Comparison of ENCODE assay signal across 8 cellular contexts in the genomic region with DNA sequence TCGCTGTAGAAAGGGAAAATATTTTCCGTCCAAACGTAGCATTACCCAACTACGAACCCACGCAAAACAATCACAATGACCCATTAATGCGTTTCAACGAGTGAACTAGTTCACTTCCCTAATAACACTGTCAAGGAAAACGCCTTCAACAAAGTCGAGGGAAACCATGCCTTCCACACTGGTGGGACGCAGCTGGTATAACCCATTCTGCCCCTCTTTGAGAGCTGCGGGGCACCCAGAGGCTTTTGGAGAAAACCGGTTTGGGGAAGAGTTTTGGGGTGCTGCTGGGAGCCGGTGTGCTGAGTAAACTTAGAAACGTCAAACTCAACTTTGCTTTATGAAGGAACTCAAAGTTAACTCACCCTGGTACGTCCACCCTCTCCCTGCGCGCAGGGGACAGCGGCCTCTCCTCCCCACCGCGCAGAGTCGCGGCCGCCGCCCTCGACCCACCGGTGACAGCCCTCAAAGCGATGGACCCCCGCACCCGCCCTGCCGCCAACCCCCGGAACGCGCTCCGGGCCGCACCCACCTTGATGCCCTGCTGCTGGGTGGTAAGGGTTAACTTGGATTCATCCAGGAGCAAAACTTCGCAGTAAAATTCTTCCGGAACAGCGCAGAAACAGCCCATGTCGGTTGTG. TPM values are rescaled to one million over a fixed set of nuclear protein-coding genes. Genes with fewer than 3 reads are reported as not detected.
DNase-seq lines count a peak whose midpoint lies in the region; ATAC-seq lines count a peak whose summit lies in the region.

No MANE protein-coding gene starts in this region.

- H3K27ac Mint-ChIP-seq in activated CD4-positive, alpha-beta T cell treated with anti-CD3 and anti-CD28 coated beads, Interleukin-2, amount 10 ng/mL, durations not matched to agents 7 days and 5 days, result peak overlapping the region; percentile 19
- H3K27ac Mint-ChIP-seq in activated T-cell treated with anti-CD3 and anti-CD28 coated beads, Interleukin-2, amount 50 U/mL, for 72 hours, result peak overlapping the region; percentile 56

- ATAC-seq in activated T-cell treated with anti-CD3 and anti-CD28 coated beads, Interleukin-2, amount 50 U/mL, for 72 hours (replicated peaks in 1 of 2), result peak in 1 of 2 donors; percentile 7
- ATAC-seq in right cardiac atrium (peak; percentile 2 to 23), GM19467 (IDR thresholded peaks at IDR 0.05; ENCODE audit: unreplicated experiment) (no peak)

- H3K9me3 Mint-ChIP-seq in activated CD4-positive, alpha-beta T cell treated with anti-CD3 and anti-CD28 coated beads, Interleukin-2, amount 10 ng/mL, durations not matched to agents 7 days and 5 days, result no peaks in the 10 kb centered on the region
- peaks cover 0 to 2% of the 10 kb centered on the region in 2 donors for H3K9me3 Mint-ChIP-seq in activated T-cell treated with anti-CD3 and anti-CD28 coated beads, Interleukin-2, amount 50 U/mL, for 72 hours

- no peaks in the 10 kb centered on the region for H3K27me3 ChIP-seq in right cardiac atrium (ENCODE audit: control insufficient read depth, insufficient read depth)
- peaks cover 58% of the 10 kb centered on the region for H3K27me3 ChIP-seq in skeletal muscle satellite cell (ENCODE audit: control insufficient read depth, insufficient read depth, low read length)

- H3K4me1 ChIP-seq in right cardiac atrium (ENCODE audit: control insufficient read depth, insufficient read depth, low read length) (peaks cover 2% of the 10 kb centered on the region), skeletal muscle satellite cell (ENCODE audit: control insufficient read depth, insufficient read depth, low read length) (peaks cover 12% of the 10 kb centered on the region)

- peaks cover 18% of the 10 kb centered on the region for H3K4me1 Mint-ChIP-seq in activated CD4-positive, alpha-beta T cell treated with anti-CD3 and anti-CD28 coated beads, Interleukin-2, amount 10 ng/mL, durations not matched to agents 7 days and 5 days
- peaks cover 10% of the 10 kb centered on the region for H3K4me1 Mint-ChIP-seq in activated T-cell treated with anti-CD3 and anti-CD28 coated beads, Interleukin-2, amount 50 U/mL, for 72 hours (ENCODE audit: low read depth)

- POLR2A ChIA-PET in activated CD4-positive, alpha-beta T cell treated with anti-CD3 and anti-CD28 coated beads, Interleukin-2, amount 10 ng/mL, durations not matched to agents 7 days and 5 days (lab: Charles Lee), result no interaction called here

- H3K9ac ChIP-seq in skeletal muscle satellite cell (ENCODE audit: low read depth, low read length), result no peak overlapping the region

- H3K36me3 ChIP-seq in skeletal muscle satellite cell (ENCODE audit: insufficient read depth, low read length), result no peaks in the 10 kb centered on the region

- intact Hi-C loops in right cardiac atrium (cut with DNase I), result loop anchor here in 2 of 4 donors (10.0 kb wide), 3 partner anchors 74 to 234 kb away; no protein-coding TSS in a partner anchor

- peak overlapping the region; percentile 85 for H3K4me3 ChIP-seq in right cardiac atrium (ENCODE audit: low read length)
- H3K4me3 ChIP-seq in skeletal muscle satellite cell (ENCODE audit: low read length), result peak overlapping the region; percentile 71

- peak overlapping the region; percentile 98 for H3K4me2 ChIP-seq in skeletal muscle satellite cell (ENCODE audit: low read length)

- no peak for DNase-seq in activated CD4-positive, alpha-beta T cell treated with anti-CD3 and anti-CD28 coated beads, Interleukin-2, amount 10 ng/mL, durations not matched to agents 7 days and 5 days
- DNase-seq in activated CD4-positive, alpha-beta T cell treated with anti-CD3 and anti-CD28 coated beads for 1 hour, result no peak
- peak; percentile 1 to 3 for DNase-seq in activated T-cell treated with anti-CD3 and anti-CD28 coated beads, Interleukin-2, amount 50 U/mL, for 72 hours
- peak in 2 of 3 donors; percentile 64 to 69 for DNase-seq in right cardiac atrium
- DNase-seq in NCI-H1417 treated with DMSO at 0.1 percent for 48 hours (lab: John Stamatoyannopoulos, UW), result no peak
- DNase-seq in ureter (ENCODE audit: low spot score), result no peak

- no peaks in the 10 kb centered on the region for H3K9me3 ChIP-seq in right cardiac atrium (ENCODE audit: control insufficient read depth, low read length)
- H3K9me3 ChIP-seq in skeletal muscle satellite cell (replicated peaks; ENCODE audit: low read length), result no peaks in the 10 kb centered on the region

- CTCF ChIA-PET in activated CD4-positive, alpha-beta T cell treated with anti-CD3 and anti-CD28 coated beads, Interleukin-2, amount 10 ng/mL, durations not matched to agents 7 days and 5 days (lab: Charles Lee), result interaction anchor here (1.0 to 2.5 kb wide), 3 partner anchors 8 to 319 kb away, joined by 3 to 8 read pairs (median 4); a partner anchor contains a TSS

- peak overlapping the region; percentile 61 for H3K4me3 Mint-ChIP-seq in activated CD4-positive, alpha-beta T cell treated with anti-CD3 and anti-CD28 coated beads, Interleukin-2, amount 10 ng/mL, durations not matched to agents 7 days and 5 days
- peak overlapping the region; percentile 86 for H3K4me3 Mint-ChIP-seq in activated T-cell treated with anti-CD3 and anti-CD28 coated beads, Interleukin-2, amount 50 U/mL, for 72 hours

- peaks cover 73% of the 10 kb centered on the region for H3K27me3 Mint-ChIP-seq in activated CD4-positive, alpha-beta T cell treated with anti-CD3 and anti-CD28 coated beads, Interleukin-2, amount 10 ng/mL, durations not matched to agents 7 days and 5 days
- peaks cover 57% of the 10 kb centered on the region for H3K27me3 Mint-ChIP-seq in activated T-cell treated with anti-CD3 and anti-CD28 coated beads, Interleukin-2, amount 50 U/mL, for 72 hours (ENCODE audit: low read depth)

- H3K27ac ChIP-seq in right cardiac atrium (ENCODE audit: low read length), result peak overlapping the region; percentile 93

- H3K36me3 Mint-ChIP-seq in activated CD4-positive, alpha-beta T cell treated with anti-CD3 and anti-CD28 coated beads, Interleukin-2, amount 10 ng/mL, durations not matched to agents 7 days and 5 days (ENCODE audit: low read depth), result no peaks in the 10 kb centered on the region
- peaks cover 0 to 3% of the 10 kb centered on the region in 2 donors for H3K36me3 Mint-ChIP-seq in activated T-cell treated with anti-CD3 and anti-CD28 coated beads, Interleukin-2, amount 50 U/mL, for 72 hours (ENCODE audit: insufficient read depth in 2 of 2)

- 1% methylated on average over 39 of the region's 39 CpGs for WGBS in right cardiac atrium

RNA-seq across cellular contexts. Expression of a gene that starts 0.5 kb away (rescaled TPM):
- total RNA-seq in activated CD4-positive, alpha-beta T cell treated with anti-CD3 and anti-CD28 coated beads, Interleukin-2, amount 10 ng/mL, durations not matched to agents 7 days and 5 days, result 1 to 10 TPM in 1 of 2 experiments, under 1 TPM in 1; 0.62 to 1.2 TPM
- total RNA-seq in activated T-cell treated with anti-CD3 and anti-CD28 coated beads, Interleukin-2, amount 50 U/mL, for 72 hours, result 1 to 10 TPM in 1 of 2 donors, under 1 TPM in 1; 0.79 to 2.0 TPM
- total RNA-seq in right cardiac atrium (10 to 100 TPM; 24.9 to 43.7 (median 27.3) TPM), ureter (36.5 TPM)
- 9.2 TPM for polyA plus RNA-seq in right cardiac atrium
- 0.76 and 1.5 TPM in 2 replicates for total RNA-seq in skeletal muscle satellite cell (2012; rRNA removed)

Comparison
In these comparisons a context has a peak if more than half of its experiments do, and no peak if none do; other contexts are left out.
1. DNase-seq: peak in activated T-cell treated with anti-CD3 and anti-CD28 coated beads, Interleukin-2, amount 50 U/mL, for 72 hours (2 of 2) and right cardiac atrium (2 of 3); none in activated CD4-positive, alpha-beta T cell treated with anti-CD3 and anti-CD28 coated beads, Interleukin-2, amount 10 ng/mL, durations not matched to agents 7 days and 5 days (single experiment), activated CD4-positive, alpha-beta T cell treated with anti-CD3 and anti-CD28 coated beads for 1 hour (single experiment), NCI-H1417 treated with DMSO at 0.1 percent for 48 hours (single experiment) and ureter (single experiment).
2. RNA of a gene that starts 0.5 kb away (total RNA-seq): 36.5 TPM in ureter (single experiment) and 24.9 to 43.7 TPM in right cardiac atrium; 0.79 to 2.0 TPM in activated T-cell treated with anti-CD3 and anti-CD28 coated beads, Interleukin-2, amount 50 U/mL, for 72 hours and 0.62 to 1.2 TPM in activated CD4-positive, alpha-beta T cell treated with anti-CD3 and anti-CD28 coated beads, Interleukin-2, amount 10 ng/mL, durations not matched to agents 7 days and 5 days; every median in the first group is over 4 times any median in the second.